ENCODE assay signal across 8 cellular contexts in the genomic region with DNA sequence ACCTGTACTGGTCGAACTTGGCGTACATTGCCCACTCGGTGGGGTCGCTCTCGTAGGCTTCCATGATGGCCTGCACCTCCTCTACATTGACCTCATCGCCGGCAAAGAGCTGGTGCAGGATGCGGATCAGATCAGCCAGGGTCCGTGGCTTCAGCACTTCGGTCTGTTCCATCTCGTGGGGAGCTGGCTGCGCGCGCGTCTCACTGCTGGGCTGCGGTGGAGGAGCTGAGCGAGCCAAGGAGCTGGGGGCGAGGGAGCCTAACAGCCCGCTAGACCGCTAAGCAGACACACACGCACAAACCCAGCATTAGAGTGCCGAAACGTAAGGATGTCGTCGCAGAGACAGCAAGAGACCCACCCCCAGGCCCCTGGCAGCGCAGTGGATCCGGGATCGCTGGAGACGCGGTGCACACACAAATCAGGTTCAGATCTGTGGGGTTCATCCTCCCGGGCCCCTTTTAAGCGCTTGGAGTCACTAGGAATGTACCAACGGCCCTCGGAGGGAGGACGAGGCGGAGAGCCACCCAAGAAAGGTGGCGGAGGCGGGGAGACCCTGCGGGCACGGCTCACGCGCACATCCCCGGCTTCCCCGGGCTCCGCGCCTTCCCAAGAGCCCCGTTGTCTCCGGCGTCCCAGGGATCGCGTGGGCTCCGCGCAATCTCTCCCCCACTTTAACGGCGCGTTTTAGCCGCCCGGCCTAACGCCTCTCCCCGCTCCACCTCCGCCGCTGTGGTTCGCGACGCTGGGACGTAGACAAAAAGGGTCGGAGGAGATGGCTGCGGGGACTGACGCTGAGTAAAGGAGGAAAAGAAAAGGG. TPM values are rescaled to one million over a fixed set of nuclear protein-coding genes. Genes with fewer than 3 reads are reported as not detected.
DNase-seq lines count a peak whose midpoint lies in the region; ATAC-seq and TF ChIP-seq lines count a peak whose summit lies in the region.

A gene (minus strand): TSS at position 434 of the 817 bp plus-strand sequence. CDS start 262 bp downstream, at position 172.

- H3K27me3 ChIP-seq in WERI-Rb-1 (ENCODE audit: insufficient read depth, low read depth, severe bottlenecking) = no peaks in the 10 kb centered on the region
- peaks cover 26% of the 10 kb centered on the region for H3K27me3 ChIP-seq in ectodermal cell (ENCODE audit: control insufficient read depth, insufficient read depth, low read length, poor library complexity, severe bottlenecking)
- H3K27me3 ChIP-seq in left lung = peaks cover 38 to 78% of the 10 kb centered on the region in 2 donors

- H3K4me1 ChIP-seq in ectodermal cell (ENCODE audit: control insufficient read depth, insufficient read depth, low read length) (peaks cover 3% of the 10 kb centered on the region), left lung (peaks cover 0 to 16% of the 10 kb centered on the region in 2 donors)

- 0% methylated on average over 69 of the region's 69 CpGs for WGBS in ectodermal cell, 2 experiments

- DNase-seq in stimulated activated CD4-positive, alpha-beta T cell treated with anti-CD3 and anti-CD28 coated beads, Interleukin-15, amount 100 ng/mL, for 24 hours = peak; percentile 50
- DNase-seq in stimulated activated CD4-positive, alpha-beta T cell treated with anti-CD3 and anti-CD28 coated beads, Interleukin-4, amount 100 ng/mL, for 4 hours = no peak
- DNase-seq in WERI-Rb-1 (peak; percentile 73), left lung (peak; percentile 43 to 74), NK-92 (lab: John Stamatoyannopoulos, UW; ENCODE audit: unreplicated experiment) (no peak), DMS79 treated with DMSO at 0.1 percent for 48 hours (lab: John Stamatoyannopoulos, UW) (no peak)
- peak; percentile 25 for DNase-seq in stimulated activated CD4-positive, alpha-beta T cell treated with anti-CD3 and anti-CD28 coated beads, Interleukin-4, amount 100 ng/mL, for 24 hours

- H3K9me3 ChIP-seq in WERI-Rb-1 (ENCODE audit: severe bottlenecking) = no peaks in the 10 kb centered on the region
- H3K9me3 ChIP-seq in ectodermal cell (ENCODE audit: control insufficient read depth, low read length) = no peaks in the 10 kb centered on the region
- no peaks in the 10 kb centered on the region for H3K9me3 ChIP-seq in left lung

- intact Hi-C loops in left lung (cut with DNase I) = no loop called here

- H3K27ac ChIP-seq in WERI-Rb-1 (peak within 1 kb of the TSS; percentile 86), ectodermal cell (ENCODE audit: insufficient read depth, low read depth, low read length, poor library complexity, severe bottlenecking) (peak within 1 kb of the TSS; percentile 92), left lung (peak within 1 kb of the TSS; percentile 50 to 80)

- peak; percentile 77 for ATAC-seq in left lung

- H3K4me3 ChIP-seq in WERI-Rb-1 (ENCODE audit: low read depth, low read length) (peak within 1 kb of the TSS; percentile 88), ectodermal cell (ENCODE audit: insufficient read depth, low read depth, low read length) (peak within 1 kb of the TSS; percentile 84), left lung (peak within 1 kb of the TSS; percentile 32 to 36)

- H3K36me3 ChIP-seq in WERI-Rb-1 = no peaks in the 10 kb centered on the region
- no peaks in the 10 kb centered on the region for H3K36me3 ChIP-seq in ectodermal cell (ENCODE audit: control insufficient read depth, insufficient read depth, low read length)
- no peaks in the 10 kb centered on the region for H3K36me3 ChIP-seq in left lung

- TF ChIP-seq CTCF in WERI-Rb-1 (IDR thresholded peaks at IDR 0.05; ENCODE audit: low read depth, low read length) (no peak), left lung (IDR thresholded peaks at IDR 0.05) (no peak)

RNA-seq across cellular contexts. Expression of the gene that starts here (rescaled TPM):
- 29.4 TPM for polyA plus RNA-seq in ectodermal cell (2013, experiment 1 of 4)
- 25.2 TPM for polyA plus RNA-seq in ectodermal cell (2013, experiment 2 of 4)
- polyA plus RNA-seq in ectodermal cell (2013, experiment 3 of 4) = 27.4 TPM
- 29.1 TPM for polyA plus RNA-seq in ectodermal cell (2013, experiment 4 of 4)
- 1 to 10 TPM; 4.9 to 5.8 TPM for total RNA-seq in left lung

Comparison
In these comparisons a context has a peak if more than half of its experiments do, and no peak if none do; other contexts are left out.
1. DNase-seq: peak in stimulated activated CD4-positive, alpha-beta T cell treated with anti-CD3 and anti-CD28 coated beads, Interleukin-15, amount 100 ng/mL, for 24 hours (single experiment), WERI-Rb-1 (single experiment), left lung (2 of 2) and stimulated activated CD4-positive, alpha-beta T cell treated with anti-CD3 and anti-CD28 coated beads, Interleukin-4, amount 100 ng/mL, for 24 hours (single experiment); none in stimulated activated CD4-positive, alpha-beta T cell treated with anti-CD3 and anti-CD28 coated beads, Interleukin-4, amount 100 ng/mL, for 4 hours (0 of 2), NK-92 (single experiment) and DMS79 treated with DMSO at 0.1 percent for 48 hours (single experiment).
2. H3K4me3 ChIP-seq: peak in every context shown above with its lines; median percentile 88 in WERI-Rb-1; 84 in ectodermal cell; 34 in left lung.
3. Peak in every context shown above with its lines, with median percentiles within 50 percentile points of each other: H3K27ac ChIP-seq.